8 cellular contexts compared by ENCODE assay signal in the genomic region with DNA sequence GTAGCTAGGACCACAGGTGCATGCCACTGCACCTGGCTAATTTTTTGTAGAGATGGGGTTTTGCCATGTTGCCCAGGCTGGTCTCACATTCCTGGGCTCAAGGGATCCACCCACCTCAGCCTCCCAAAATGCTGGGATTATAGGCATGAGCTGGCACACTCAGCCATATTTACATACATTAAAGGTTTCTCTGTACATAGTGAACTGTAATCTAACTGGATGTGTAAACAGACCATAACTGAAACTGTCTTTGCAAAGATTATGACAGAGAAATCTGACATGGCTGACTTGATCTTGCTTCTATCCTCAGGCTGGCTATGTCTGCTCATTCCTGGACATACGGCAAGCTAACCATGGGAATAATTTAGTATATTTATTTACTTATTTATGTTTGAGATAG.
"Had no signal": no experiment of that assay in that cellular context is flagged by ENCODE, and none has a peak within 500 bp of the region (broad histone marks: within the 10 kb centered on the region; RNA-seq: fewer than 3 reads in every experiment).

No MANE protein-coding gene starts in this region.

- H3K4me3 ChIP-seq: K562 had no signal

- H3K4me1 Mint-ChIP-seq: IgD-negative memory B cell had no signal

- H3K27me3 Mint-ChIP-seq: IgD-negative memory B cell had no signal

- H3K4me2 ChIP-seq: KMS-11 had no signal

- ATAC-seq: HepG2, K562 had no signal

- DNase-seq: IMR-90, KBM-7, KG1 had no signal

- H3K27ac Mint-ChIP-seq: IgD-negative memory B cell had no signal

- H3K27ac ChIP-seq: HL-60, KMS-11 had no signal

- H3K9ac ChIP-seq: KMS-11 had no signal
